In the genomic region with DNA sequence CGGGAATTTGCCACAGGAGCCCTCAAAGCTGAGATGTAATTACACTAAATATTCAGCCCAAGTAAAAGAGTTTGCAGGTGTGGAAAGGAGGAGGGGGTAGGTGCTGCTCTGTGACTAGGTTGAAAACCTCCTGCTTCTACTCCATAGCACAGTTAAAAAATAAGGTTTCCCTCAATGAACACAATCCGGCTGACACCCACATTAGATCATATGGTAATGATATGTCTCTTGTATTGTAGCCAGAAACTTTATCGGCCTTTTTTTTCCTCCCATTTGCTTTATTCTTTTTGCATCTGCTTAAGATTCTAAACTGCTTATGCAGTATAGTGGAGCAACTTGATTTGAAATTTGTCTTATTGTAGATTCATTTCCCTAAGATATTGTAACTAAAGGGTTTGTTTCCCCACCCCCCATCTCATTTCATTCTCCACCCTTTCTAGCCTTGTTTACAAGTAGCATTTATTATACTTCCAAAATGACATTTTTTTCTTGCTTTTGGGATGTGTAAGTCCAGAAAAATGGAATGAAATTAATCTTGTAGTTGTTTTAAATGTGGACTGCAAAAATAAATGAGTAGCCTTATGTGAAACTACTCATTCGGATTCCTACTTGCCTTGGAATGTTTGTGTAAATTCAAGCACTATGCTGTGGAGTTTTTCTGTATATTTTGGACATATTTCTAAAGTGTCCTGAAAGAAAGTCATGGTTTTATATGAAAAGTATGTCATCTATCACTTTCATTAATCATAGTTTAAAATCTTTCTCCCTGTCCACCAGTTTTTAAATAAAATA, we compare ENCODE assay signal across 1 cellular context.
TF ChIP-seq lines count a peak whose summit lies in the region.

A gene with protein sequence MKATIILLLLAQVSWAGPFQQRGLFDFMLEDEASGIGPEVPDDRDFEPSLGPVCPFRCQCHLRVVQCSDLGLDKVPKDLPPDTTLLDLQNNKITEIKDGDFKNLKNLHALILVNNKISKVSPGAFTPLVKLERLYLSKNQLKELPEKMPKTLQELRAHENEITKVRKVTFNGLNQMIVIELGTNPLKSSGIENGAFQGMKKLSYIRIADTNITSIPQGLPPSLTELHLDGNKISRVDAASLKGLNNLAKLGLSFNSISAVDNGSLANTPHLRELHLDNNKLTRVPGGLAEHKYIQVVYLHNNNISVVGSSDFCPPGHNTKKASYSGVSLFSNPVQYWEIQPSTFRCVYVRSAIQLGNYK (minus strand): TSS at position 154 of the 792 bp plus-strand sequence. CDS start 4,265 bp downstream, outside the sequence.

TF ChIP-seq in endothelial cell of umbilical vein, 7 proteins besides CTCF, POLR2A, EP300 and RAD21 (continued from another document):
- no peak for TF ChIP-seq JUN (IDR thresholded peaks at IDR 0.05; ENCODE audit: borderline replicate concordance, insufficient read depth, insufficient read length, low read depth)
